Comparison of ENCODE assay signal across 1 cellular context in genomic region chr7:2863461-2864066, GRCh38.
A peak's percentile ranks its signal among the peaks of the same experiment; 100 is the strongest.
TF ChIP-seq lines count a peak whose summit lies in the region.

No MANE protein-coding gene starts in this region.

TF ChIP-seq in HepG2, 621 proteins besides CTCF, POLR2A, EP300 and RAD21 (continued from another document and continues in another):
- peak; percentile 45; the same call in 1 of the 2 replicates for TF ChIP-seq MIER3 (CRISPR knock-in tag; IDR thresholded peaks at IDR 0.05; ENCODE audit: borderline replicate concordance)
- TF ChIP-seq ZSCAN9 (CRISPR knock-in tag; IDR thresholded peaks at IDR 0.05; ENCODE audit: borderline replicate concordance), result no peak
- peak; percentile 55; the same call in 1 of the 2 replicates for TF ChIP-seq YEATS2 (CRISPR knock-in tag; IDR thresholded peaks at IDR 0.05; ENCODE audit: borderline replicate concordance)
- TF ChIP-seq ZNF674 (CRISPR knock-in tag; IDR thresholded peaks at IDR 0.05; ENCODE audit: low read depth), result no peak
- no peak for TF ChIP-seq ZNF513 (CRISPR knock-in tag; conservative IDR thresholded peaks at IDR 0.05)
- TF ChIP-seq DZIP1 (CRISPR knock-in tag; IDR thresholded peaks at IDR 0.05), result peak; percentile 26; the same call in 1 of the 2 replicates
- TF ChIP-seq TCF12 (IDR thresholded peaks at IDR 0.05), result no peak
- no peak for TF ChIP-seq TCF12 (CRISPR knock-in tag; IDR thresholded peaks at IDR 0.05)
- no peak for TF ChIP-seq NFE2 (CRISPR knock-in tag; IDR thresholded peaks at IDR 0.05)
- no peak for TF ChIP-seq ZKSCAN1 (IDR thresholded peaks at IDR 0.05; ENCODE audit: low read length)
- peak; percentile 49; the same call in 1 of the 2 replicates for TF ChIP-seq MEF2D (CRISPR knock-in tag; IDR thresholded peaks at IDR 0.05)
- TF ChIP-seq ZNF383 (CRISPR knock-in tag; IDR thresholded peaks at IDR 0.05; ENCODE audit: borderline replicate concordance), result no peak
- no peak for TF ChIP-seq TEF (CRISPR knock-in tag; IDR thresholded peaks at IDR 0.05)
- TF ChIP-seq KLF12 (CRISPR knock-in tag; IDR thresholded peaks at IDR 0.05; ENCODE audit: borderline replicate concordance), result 0 out of 2 replicates have a peak, but pooled peaks have one; percentile 41
- 0 out of 2 replicates have a peak, but pooled peaks have one; percentile 27 for TF ChIP-seq MEIS1 (CRISPR knock-in tag; IDR thresholded peaks at IDR 0.05; ENCODE audit: borderline replicate concordance)
- TF ChIP-seq ZNF431 (CRISPR knock-in tag; IDR thresholded peaks at IDR 0.05; ENCODE audit: borderline replicate concordance, low read depth), result peak; percentile 44; the same call in 1 of the 2 replicates
- TF ChIP-seq TBL1XR1 (IDR thresholded peaks at IDR 0.05; ENCODE audit: borderline replicate concordance, low read length, partially characterized antibody), result no peak
- peak; percentile 64 to 82; a peak in 2 of 4 replicates for TF ChIP-seq HMGXB4 (CRISPR knock-in tag; IDR thresholded peaks at IDR 0.05; ENCODE audit: borderline replicate concordance in 1 of 2, low read depth in 1 of 2)
- TF ChIP-seq NFIC (IDR thresholded peaks at IDR 0.05; ENCODE audit: low read length), result no peak
- no peak for TF ChIP-seq RFXANK (CRISPR knock-in tag; IDR thresholded peaks at IDR 0.05)
- TF ChIP-seq POLR2AphosphoS5 (IDR thresholded peaks at IDR 0.05; ENCODE audit: low read depth, low read length), result peak; percentile 86
- TF ChIP-seq THAP7 (CRISPR knock-in tag; IDR thresholded peaks at IDR 0.05), result peak; percentile 79; the same call in 1 of the 2 replicates
- no peak for TF ChIP-seq EEA1 (CRISPR knock-in tag; IDR thresholded peaks at IDR 0.05; ENCODE audit: borderline replicate concordance)
- peak; percentile 71 for TF ChIP-seq ERF (CRISPR knock-in tag; IDR thresholded peaks at IDR 0.05)
- TF ChIP-seq NFKBIZ (CRISPR knock-in tag; IDR thresholded peaks at IDR 0.05), result no peak
- TF ChIP-seq ZNF691 (CRISPR knock-in tag; IDR thresholded peaks at IDR 0.05; ENCODE audit: borderline replicate concordance, low read depth), result peak; percentile 52; the same call in 1 of the 2 replicates
- no peak for TF ChIP-seq ZNF546 (CRISPR knock-in tag; conservative IDR thresholded peaks at IDR 0.05)
- TF ChIP-seq GPN1 (CRISPR knock-in tag; IDR thresholded peaks at IDR 0.05; ENCODE audit: borderline replicate concordance), result no peak
- TF ChIP-seq BRCA1 (CRISPR knock-in tag; IDR thresholded peaks at IDR 0.05), result no peak
- TF ChIP-seq ZSCAN5A (CRISPR knock-in tag; IDR thresholded peaks at IDR 0.05; ENCODE audit: borderline replicate concordance), result no peak
- peak; percentile 40 for TF ChIP-seq EED (CRISPR knock-in tag; IDR thresholded peaks at IDR 0.05)
- peak; percentile 29; the same call in 1 of the 2 replicates for TF ChIP-seq ZMYM2 (CRISPR knock-in tag; IDR thresholded peaks at IDR 0.05)
- peak; percentile 89 for TF ChIP-seq KAT8 (CRISPR knock-in tag; IDR thresholded peaks at IDR 0.05)
- no peak for TF ChIP-seq PITX1 (CRISPR knock-in tag; IDR thresholded peaks at IDR 0.05)
- no peak for TF ChIP-seq TGIF2 (CRISPR knock-in tag; IDR thresholded peaks at IDR 0.05)
- TF ChIP-seq ZNF75D (CRISPR knock-in tag; IDR thresholded peaks at IDR 0.05; ENCODE audit: borderline replicate concordance), result no peak
- peak; percentile 51 for TF ChIP-seq CBX1 (IDR thresholded peaks at IDR 0.05; ENCODE audit: low read depth)
- peak; percentile 80; the same call in 1 of the 2 replicates for TF ChIP-seq TAF1 (CRISPR knock-in tag; IDR thresholded peaks at IDR 0.05)
- TF ChIP-seq ZFP36L1 (CRISPR knock-in tag; IDR thresholded peaks at IDR 0.05), result no peak; the same call in 1 of the 2 replicates
- no peak for TF ChIP-seq ZNF382 (CRISPR knock-in tag; IDR thresholded peaks at IDR 0.05; ENCODE audit: borderline replicate concordance)
- peak; percentile 95 for TF ChIP-seq HMG20B (CRISPR knock-in tag; conservative IDR thresholded peaks at IDR 0.05)
- TF ChIP-seq ZBTB42 (CRISPR knock-in tag; IDR thresholded peaks at IDR 0.05), result peak; percentile 66; the same call in 1 of the 2 replicates
- TF ChIP-seq CC2D1A (CRISPR knock-in tag; IDR thresholded peaks at IDR 0.05), result no peak
- TF ChIP-seq TEAD2 (CRISPR knock-in tag; IDR thresholded peaks at IDR 0.05), result no peak
- no peak for TF ChIP-seq ADNP (CRISPR knock-in tag; IDR thresholded peaks at IDR 0.05)
- TF ChIP-seq ZNF652 (CRISPR knock-in tag; IDR thresholded peaks at IDR 0.05; ENCODE audit: borderline replicate concordance, low read depth), result no peak; the same call in 1 of the 2 replicates
- no peak for TF ChIP-seq REXO4 (CRISPR knock-in tag; IDR thresholded peaks at IDR 0.05; ENCODE audit: borderline replicate concordance)
- 0 out of 2 replicates have a peak, but pooled peaks have one; percentile 41 for TF ChIP-seq ZNF335 (CRISPR knock-in tag; IDR thresholded peaks at IDR 0.05)
- TF ChIP-seq DMTF1 (CRISPR knock-in tag; IDR thresholded peaks at IDR 0.05), result 0 out of 2 replicates have a peak, but pooled peaks have one; percentile 21
- TF ChIP-seq MXD4 (CRISPR knock-in tag; IDR thresholded peaks at IDR 0.05), result no peak
- TF ChIP-seq ZNF362 (CRISPR knock-in tag; IDR thresholded peaks at IDR 0.05; ENCODE audit: borderline replicate concordance), result no peak; the same call in 1 of the 2 replicates
- no peak for TF ChIP-seq ZNF512B (CRISPR knock-in tag; IDR thresholded peaks at IDR 0.05; ENCODE audit: borderline replicate concordance)
- peak; percentile 72 for TF ChIP-seq TBX2 (CRISPR knock-in tag; IDR thresholded peaks at IDR 0.05; ENCODE audit: borderline replicate concordance)
- TF ChIP-seq YY1 (IDR thresholded peaks at IDR 0.05; ENCODE audit: insufficient read depth, insufficient replicate concordance, low read depth, low read length), result peak; percentile 62
